In the genomic region with DNA sequence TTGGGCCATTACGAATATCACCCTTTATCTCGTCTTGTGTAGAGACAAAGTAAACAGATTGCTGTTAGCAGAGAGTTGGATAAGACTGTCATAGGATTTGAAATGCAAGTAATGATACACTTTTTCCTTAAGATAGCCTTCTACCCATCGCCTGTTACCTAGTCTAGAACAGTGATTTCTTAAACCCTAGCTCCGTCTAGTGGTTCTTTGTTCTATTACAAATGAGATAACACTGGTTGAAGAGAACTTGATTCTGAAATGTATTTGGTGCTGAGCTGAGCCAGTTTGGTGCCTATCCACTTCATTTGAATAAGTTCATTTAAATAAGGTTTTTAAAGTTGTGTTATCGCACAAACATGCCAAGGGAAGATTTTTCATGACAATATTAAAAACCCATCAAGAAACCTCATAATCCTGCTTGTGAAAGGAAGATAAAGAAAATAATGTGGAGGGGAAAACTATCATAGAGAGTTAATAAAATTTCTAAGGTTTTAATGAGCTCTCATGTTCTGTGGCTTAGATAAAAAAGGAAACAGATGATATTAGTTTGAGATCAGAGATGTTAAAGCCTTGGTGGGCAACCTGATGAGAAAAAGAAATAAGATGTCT, we compare ENCODE assay signal across 8 cellular contexts. TPM values are rescaled to one million over a fixed set of nuclear protein-coding genes. Genes with fewer than 3 reads are reported as not detected.
DNase-seq lines count a peak whose midpoint lies in the region; ATAC-seq, FAIRE-seq and TF ChIP-seq lines count a peak whose summit lies in the region.

No MANE protein-coding gene starts in this region.

- H3K4me1 ChIP-seq in GM23248 (ENCODE audit: insufficient read depth) (no peaks in the 10 kb centered on the region), K562 (replicated peaks in 1 of 2; ENCODE audit: control insufficient read depth in 2 of 2, insufficient read depth in 2 of 2, low read length in 2 of 2) (peaks cover 0 to 12% of the 10 kb centered on the region in 2 experiments; a peak in 2 of 5 replicates), upper lobe of right lung (peaks cover 13% of the 10 kb centered on the region)

- H3K9me2 ChIP-seq in GM23248 (ENCODE audit: insufficient read depth): no peaks in the 10 kb centered on the region

- H3K27me3 ChIP-seq in GM23248 (replicated peaks; ENCODE audit: insufficient read depth) (peaks cover 40% of the 10 kb centered on the region), K562 (ENCODE audit: control insufficient read depth in 2 of 2, insufficient read depth in 2 of 2, low read length in 2 of 2) (peaks cover 8 to 12% of the 10 kb centered on the region in 2 experiments), upper lobe of right lung (peaks cover 46% of the 10 kb centered on the region)

- ATAC-seq in K562 (peak; percentile 53), upper lobe of right lung (peak; percentile 31)

- H3K36me3 ChIP-seq in GM23248 (ENCODE audit: low read depth): no peaks in the 10 kb centered on the region
- no peaks in the 10 kb centered on the region for H3K36me3 ChIP-seq in K562 (ENCODE audit: control insufficient read depth, insufficient read depth, low read length)
- H3K36me3 ChIP-seq in upper lobe of right lung: no peaks in the 10 kb centered on the region

- no peaks in the 10 kb centered on the region for H3F3A ChIP-seq in GM23248 (ENCODE audit: insufficient read depth)

- peak; percentile 86 for TF ChIP-seq RAD21 in K562 (CRISPR knock-in tag; conservative IDR thresholded peaks at IDR 0.05 in 1 of 2, IDR thresholded peaks at IDR 0.05 in 1 of 2)

- H3K9me3 ChIP-seq in GM23248 (ENCODE audit: low read depth): no peaks in the 10 kb centered on the region
- no peaks in the 10 kb centered on the region for H3K9me3 ChIP-seq in K562 (replicated peaks; ENCODE audit: control insufficient read depth, insufficient read depth, low read depth, low read length)
- H3K9me3 ChIP-seq in upper lobe of right lung: no peaks in the 10 kb centered on the region

- in situ Hi-C loops in GM23248 (cut with MboI) (loop anchor here (10.0 kb wide), 2 partner anchors 561 to 681 kb away; no protein-coding TSS in a partner anchor), K562 (cut with MboI) (loop anchor here (10.0 to 25.0 kb wide), 5 partner anchors 541 to 1273 kb away; no protein-coding TSS in a partner anchor)

- TF ChIP-seq CTCF in K562 (IDR thresholded peaks at IDR 0.05 in 2 of 3, conservative IDR thresholded peaks at IDR 0.05 in 1 of 3; ENCODE audit: insufficient read depth in 2 of 3, low read depth in 1 of 3, low read length in 3 of 3) (peak; percentile 58 to 76 (median 67); a peak in 5 of 6 replicates), upper lobe of right lung (IDR thresholded peaks at IDR 0.05) (peak; percentile 55)

- no peak for TF ChIP-seq EP300 in K562 (IDR thresholded peaks at IDR 0.05; ENCODE audit: low read length)

- no peak for TF ChIP-seq POLR2A in K562 (conservative IDR thresholded peaks at IDR 0.05)

- DNase-seq in CD1c-positive myeloid dendritic cell (ENCODE audit: extremely low spot score) (peak; percentile 7), GM23248 (peak; percentile 72), NCI-H345 treated with DMSO at 0.1 percent for 48 hours (lab: John Stamatoyannopoulos, UW; ENCODE audit: unreplicated experiment) (peak; percentile 22), K562 (ENCODE audit: extremely low read depth in 1 of 4, low spot score in 3 of 4) (peak; percentile 20 to 50 (median 31)), upper lobe of right lung (no peak), germinal center (ENCODE audit: low spot score) (no peak)
- no peak for DNase-seq in stimulated activated CD4-positive, alpha-beta T cell treated with anti-CD3 and anti-CD28 coated beads, Interleukin-4, amount 100 ng/mL, for 4 hours

- POLR2A ChIA-PET in K562 (lab: Yijun Ruan, JAX): interaction anchor here (1.0 kb wide), 1 partner anchor 26 kb away, joined by 3 read pairs; no protein-coding TSS in a partner anchor

- peak; percentile 68 for FAIRE-seq in K562 (lab: Jason Lieb, UNC)
- FAIRE-seq in islet of Langerhans (lab: Jason Lieb, UNC): peak; percentile 100

- no peak overlapping the region for H3K9ac ChIP-seq in GM23248
- no peak overlapping the region for H3K9ac ChIP-seq in K562 (ENCODE audit: insufficient read depth in 1 of 2, low read depth in 2 of 2, low read length in 2 of 2)

- no peaks in the 10 kb centered on the region for H3K79me2 ChIP-seq in GM23248 (ENCODE audit: insufficient read depth)
- H3K79me2 ChIP-seq in K562 (ENCODE audit: control insufficient read depth, insufficient read depth, low read length): no peaks in the 10 kb centered on the region

- H4K20me1 ChIP-seq in GM23248 (ENCODE audit: insufficient read depth) (no peaks in the 10 kb centered on the region), K562 (replicated peaks; ENCODE audit: control insufficient read depth, insufficient read depth, low read length) (0 out of 2 replicates have a peak, but pooled peaks cover 3% of the 10 kb centered on the region)

- BruUV-seq in K562 (replicated peaks; lab: Mats Ljungman, UMichigan): no TSS peak

- intact Hi-C loops in K562 (cut with micrococcal nuclease): loop anchor here (1.0 to 10.0 kb wide), 6 partner anchors 123 to 993 kb away; partner anchors contain the start of gene RCOR3
- intact Hi-C loops in upper lobe of right lung (cut with DNase I): loop anchor here (10.0 kb wide), 1 partner anchor 681 kb away; no protein-coding TSS in a partner anchor

- H3K4me3 ChIP-seq in GM23248 (no peak overlapping the region), K562 (no peak overlapping the region), upper lobe of right lung (no peak overlapping the region)

- H3K9me1 ChIP-seq in K562 (ENCODE audit: control insufficient read depth, insufficient read depth, low read length): no peaks in the 10 kb centered on the region

- H2AFZ ChIP-seq in GM23248 (no peak overlapping the region), K562 (ENCODE audit: low read depth, low read length) (no peak overlapping the region)

- H3K4me2 ChIP-seq in GM23248 (ENCODE audit: unreplicated experiment): no peak overlapping the region
- H3K4me2 ChIP-seq in K562 (ENCODE audit: insufficient read depth, low read length): no peak overlapping the region

- CTCF ChIA-PET in K562 (lab: Yijun Ruan, JAX; ENCODE audit: low intra/inter-chr PET ratio): interaction anchor here (1.1 to 3.7 kb wide), 7 partner anchors 551 to 1276 kb away, joined by 3 to 26 read pairs (median 8); no protein-coding TSS in a partner anchor

- WGBS in GM23248 (ENCODE audit: low coverage in 1 of 2, low lambda C conversion rate in 2 of 2, missing lambda C conversion rate in 2 of 2), 2 experiments: 16% methylated on average over 5 of the region's 5 CpGs
- under 1% methylated on average over 5 of the region's 5 CpGs for WGBS in K562 (ENCODE audit: insufficient coverage, low coverage, missing lambda C conversion rate)

- H3K27ac ChIP-seq in GM23248 (no peak overlapping the region), K562 (ENCODE audit: extremely low read depth, low read depth, low read length) (no peak overlapping the region), upper lobe of right lung (no peak overlapping the region)

TF ChIP-seq in K562, 482 proteins besides CTCF, POLR2A, EP300 and RAD21 (continues in another document):
- TF ChIP-seq ZNF224 (CRISPR knock-in tag; IDR thresholded peaks at IDR 0.05) (no peak), KDM1A (IDR thresholded peaks at IDR 0.05) (peak in 1 of 2 experiments; percentile 43; a peak in 1 of 4 replicates), TCF7L2 (IDR thresholded peaks at IDR 0.05; ENCODE audit: low read depth, low read length) (no peak)
- TF ChIP-seq, protein P1, sequence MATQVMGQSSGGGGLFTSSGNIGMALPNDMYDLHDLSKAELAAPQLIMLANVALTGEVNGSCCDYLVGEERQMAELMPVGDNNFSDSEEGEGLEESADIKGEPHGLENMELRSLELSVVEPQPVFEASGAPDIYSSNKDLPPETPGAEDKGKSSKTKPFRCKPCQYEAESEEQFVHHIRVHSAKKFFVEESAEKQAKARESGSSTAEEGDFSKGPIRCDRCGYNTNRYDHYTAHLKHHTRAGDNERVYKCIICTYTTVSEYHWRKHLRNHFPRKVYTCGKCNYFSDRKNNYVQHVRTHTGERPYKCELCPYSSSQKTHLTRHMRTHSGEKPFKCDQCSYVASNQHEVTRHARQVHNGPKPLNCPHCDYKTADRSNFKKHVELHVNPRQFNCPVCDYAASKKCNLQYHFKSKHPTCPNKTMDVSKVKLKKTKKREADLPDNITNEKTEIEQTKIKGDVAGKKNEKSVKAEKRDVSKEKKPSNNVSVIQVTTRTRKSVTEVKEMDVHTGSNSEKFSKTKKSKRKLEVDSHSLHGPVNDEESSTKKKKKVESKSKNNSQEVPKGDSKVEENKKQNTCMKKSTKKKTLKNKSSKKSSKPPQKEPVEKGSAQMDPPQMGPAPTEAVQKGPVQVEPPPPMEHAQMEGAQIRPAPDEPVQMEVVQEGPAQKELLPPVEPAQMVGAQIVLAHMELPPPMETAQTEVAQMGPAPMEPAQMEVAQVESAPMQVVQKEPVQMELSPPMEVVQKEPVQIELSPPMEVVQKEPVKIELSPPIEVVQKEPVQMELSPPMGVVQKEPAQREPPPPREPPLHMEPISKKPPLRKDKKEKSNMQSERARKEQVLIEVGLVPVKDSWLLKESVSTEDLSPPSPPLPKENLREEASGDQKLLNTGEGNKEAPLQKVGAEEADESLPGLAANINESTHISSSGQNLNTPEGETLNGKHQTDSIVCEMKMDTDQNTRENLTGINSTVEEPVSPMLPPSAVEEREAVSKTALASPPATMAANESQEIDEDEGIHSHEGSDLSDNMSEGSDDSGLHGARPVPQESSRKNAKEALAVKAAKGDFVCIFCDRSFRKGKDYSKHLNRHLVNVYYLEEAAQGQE (CRISPR knock-in tag; IDR thresholded peaks at IDR 0.05; ENCODE audit: low read depth): no peak

RNA-seq across cellular contexts. Expression of gene KCNH1, which starts 1.5 kb away (rescaled TPM):
- 1.5 and 1.8 TPM in 2 replicates for total RNA-seq in GM23248 (2014; rRNA removed; shearing (Covaris generic))
- polyA plus RNA-seq in GM23248 (2016; fragmentation: Nextera tagmentation; extraction: Ambion mirVana) (0.71 and 0.77 TPM in 2 replicates), K562 (2011; rRNA removed) (not detected in 2 replicates), K562 (2014; fragmentation: Illumina TruSeq; extraction: Trizol) (not detected in 2 replicates), K562 (2014; fragmentation: Nextera tagmentation; extraction: Ambion mirVana) (not detected), K562 (2014; rRNA removed) (not detected in 2 replicates)
- not detected in 2 replicates for total RNA-seq in K562 (2011; cell fraction: chromatin; rRNA removed; ENCODE audit: low replicate concordance)
- total RNA-seq in K562 (2011; cell fraction: nucleolus; rRNA removed): not detected in 2 replicates
- total RNA-seq in K562 (2011; cell fraction: nucleoplasm; rRNA removed): not detected in 2 replicates
- total RNA-seq in K562 (2014; rRNA removed) (not detected in 2 replicates), K562 (2014; rRNA removed; fragmentation: Illumina TruSeq; extraction: Trizol) (not detected in 2 replicates), K562 (2015; rRNA removed; fragmentation: Illumina TruSeq; extraction: Trizol) (not detected in 2 replicates), K562 (2021) (not detected in 2 replicates), upper lobe of right lung (not detected)
- not detected in 2 replicates for polyA plus RNA-seq in K562 (2011; cell fraction: cytosol; rRNA removed)
- polyA plus RNA-seq in K562 (2011; cell fraction: nucleus; rRNA removed): 0.06 TPM in 1 of 2 replicates, not detected in the other
- polyA plus RNA-seq in K562 (2012): 0.03 TPM in 1 of 2 replicates, not detected in the other
- not detected in 2 replicates for polyA minus RNA-seq in K562 (2011; rRNA and poly(A)+ RNA removed)
- not detected in 2 replicates for polyA minus RNA-seq in K562 (2011; cell fraction: cytosol; rRNA and poly(A)+ RNA removed)
- polyA minus RNA-seq in K562 (2011; cell fraction: nucleus; rRNA and poly(A)+ RNA removed): not detected in 2 replicates

Comparison
In these comparisons a context has a peak if more than half of its experiments do, and no peak if none do; other contexts are left out.
1. DNase-seq: peak in CD1c-positive myeloid dendritic cell (single experiment), GM23248 (single experiment), NCI-H345 treated with DMSO at 0.1 percent for 48 hours (single experiment) and K562 (4 of 4); none in upper lobe of right lung (single experiment), stimulated activated CD4-positive, alpha-beta T cell treated with anti-CD3 and anti-CD28 coated beads, Interleukin-4, amount 100 ng/mL, for 4 hours (0 of 2) and germinal center (single experiment).